ENCODE assay signal across 8 cellular contexts in the genomic region with DNA sequence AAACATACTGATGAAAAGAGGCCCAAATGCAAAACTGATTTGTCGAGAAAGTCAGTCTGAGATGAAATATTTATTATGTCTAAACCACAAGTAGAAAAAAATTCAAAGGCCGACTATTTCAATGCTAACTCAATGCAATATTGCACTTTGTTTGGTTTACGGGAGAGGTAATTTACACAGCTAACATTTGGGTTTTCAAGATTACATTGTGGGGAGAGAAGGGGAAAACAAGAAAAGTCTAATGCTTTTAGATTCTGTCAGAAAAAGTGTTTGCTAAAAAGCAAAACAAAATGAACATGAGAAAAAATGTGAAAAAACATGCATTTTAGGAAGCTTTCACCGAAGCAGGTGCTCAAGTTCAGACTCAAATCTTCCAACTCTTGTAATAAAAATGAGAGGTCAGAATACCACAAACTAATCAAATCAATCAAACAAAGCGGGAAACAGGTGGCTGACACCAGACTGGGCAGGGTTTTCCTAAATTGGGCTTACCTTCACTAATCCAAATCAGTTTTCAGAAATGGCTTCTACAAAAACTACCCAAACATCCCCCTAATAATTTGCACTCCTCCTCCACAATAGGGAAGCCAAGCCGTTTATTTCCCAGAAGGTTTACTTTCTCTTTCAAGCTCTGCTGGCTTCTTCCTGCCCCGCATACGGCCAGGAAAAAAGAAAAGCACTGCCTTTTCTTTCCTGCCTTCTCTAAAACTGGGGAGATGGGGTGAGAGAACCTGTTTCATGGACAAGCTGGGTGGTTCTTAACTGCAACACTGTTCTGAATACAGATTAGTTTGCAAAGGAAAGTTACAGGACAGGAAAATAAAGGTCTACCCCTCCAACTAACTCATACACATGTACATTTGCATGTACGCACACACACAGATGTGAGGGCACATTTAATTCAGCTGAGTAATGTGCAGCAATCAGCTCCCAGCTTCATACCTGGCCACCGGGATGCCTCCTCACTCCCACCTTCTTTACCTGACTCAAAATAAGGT. TPM values are rescaled to one million over a fixed set of nuclear protein-coding genes. Genes with fewer than 3 reads are reported as not detected.
DNase-seq lines count a peak whose midpoint lies in the region; ATAC-seq and TF ChIP-seq lines count a peak whose summit lies in the region.

No MANE protein-coding gene starts in this region.

- DNase-seq in activated T-cell treated with anti-CD3 and anti-CD28 coated beads, Interleukin-2, amount 50 U/mL, for 24 hours: no peak
- DNase-seq in activated T-cell treated with anti-CD3 and anti-CD28 coated beads, Interleukin-2, amount 50 U/mL, for 48 hours: no peak
- peak; percentile 29 for DNase-seq in globus pallidus (ENCODE audit: low spot score)
- DNase-seq in sciatic nerve (ENCODE audit: low spot score): no peak
- no peak for DNase-seq in SHP77 (lab: John Stamatoyannopoulos, UW)
- no peak for DNase-seq in 8988T

- no peaks in the 10 kb centered on the region for H3K9me3 Mint-ChIP-seq in activated T-cell treated with anti-CD3 and anti-CD28 coated beads, Interleukin-2, amount 50 U/mL, for 24 hours

- peak overlapping the region; percentile 93 for H3K27ac Mint-ChIP-seq in activated T-cell treated with anti-CD3 and anti-CD28 coated beads, Interleukin-2, amount 50 U/mL, for 24 hours

- peaks cover 77% of the 10 kb centered on the region for H3K4me1 Mint-ChIP-seq in activated T-cell treated with anti-CD3 and anti-CD28 coated beads, Interleukin-2, amount 50 U/mL, for 24 hours (ENCODE audit: low read depth)

- H3K36me3 Mint-ChIP-seq in activated T-cell treated with anti-CD3 and anti-CD28 coated beads, Interleukin-2, amount 50 U/mL, for 24 hours (ENCODE audit: low read depth): peaks cover 66% of the 10 kb centered on the region

- no peak for TF ChIP-seq CTCF in WI38 (IDR thresholded peaks at IDR 0.05; ENCODE audit: low read depth, low read length)

- intact Hi-C loops in sciatic nerve (cut with DNase I): no loop called here

- H3K4me3 ChIP-seq in WI38 (ENCODE audit: low read depth, low read length): peak overlapping the region; percentile 48

- H3K27me3 Mint-ChIP-seq in activated T-cell treated with anti-CD3 and anti-CD28 coated beads, Interleukin-2, amount 50 U/mL, for 24 hours: no peaks in the 10 kb centered on the region

- ATAC-seq in sciatic nerve (peak; percentile 79), GM19397 (IDR thresholded peaks at IDR 0.05; ENCODE audit: unreplicated experiment) (no peak)

- peak overlapping the region; percentile 72 for H3K4me3 Mint-ChIP-seq in activated T-cell treated with anti-CD3 and anti-CD28 coated beads, Interleukin-2, amount 50 U/mL, for 24 hours

RNA-seq across cellular contexts. Expression of a gene that starts 9.3 kb away (rescaled TPM):
- 284 TPM for total RNA-seq in sciatic nerve

RNA-seq across cellular contexts. Expression of a gene that starts 44.2 kb away (rescaled TPM):
- 608 TPM for total RNA-seq in sciatic nerve
